25 cellular contexts compared by ENCODE assay signal in the genomic region with DNA sequence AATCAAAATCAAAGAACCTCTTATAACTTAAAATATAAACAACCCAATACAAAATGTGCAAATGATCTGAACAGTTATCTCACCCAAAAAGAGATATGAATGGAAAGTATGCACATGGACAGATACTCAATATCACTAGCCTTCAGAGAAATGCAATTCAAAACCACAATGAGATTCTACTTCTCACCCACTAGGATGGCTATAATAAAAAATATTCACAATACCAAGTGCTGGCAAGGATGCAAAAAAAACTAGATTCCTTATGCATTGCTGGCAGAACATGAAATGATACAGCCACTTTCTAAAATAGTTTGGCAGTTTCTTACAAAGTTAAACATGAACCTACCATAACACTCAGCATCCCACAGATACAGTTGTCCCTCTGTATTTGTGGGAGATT.
"Had no signal": no experiment of that assay in that cellular context is flagged by ENCODE, and none has a peak within 500 bp of the region (broad histone marks: within the 10 kb centered on the region; RNA-seq: fewer than 3 reads in every experiment).

No MANE protein-coding gene starts in this region.

- H3K4me3 ChIP-seq: adrenal gland, ascending aorta, gastroesophageal sphincter, sigmoid colon, thyroid gland had no signal

- DNase-seq: activated CD4-positive, alpha-beta memory T cell treated with anti-CD3 and anti-CD28 coated beads, Interleukin-2, amount 10 ng/mL, durations not matched to agents 7 days and 5 days; activated CD4-positive, alpha-beta T cell treated with anti-CD3 and anti-CD28 coated beads, Interleukin-2, amount 10 ng/mL, durations not matched to agents 24 days and 14 days; activated CD8-positive, alpha-beta memory T cell treated with anti-CD3 and anti-CD28 coated beads, Interleukin-2, amount 10 ng/mL, durations not matched to agents 7 days and 5 days; activated T-cell treated with anti-CD3 and anti-CD28 coated beads for 4 hours; adrenal gland; effector CD4-positive, alpha-beta T cell; erythroblast; head of caudate nucleus; hypothalamus; islet precursor cell; left cardiac atrium; midbrain; natural killer cell; retina; sigmoid colon; stimulated activated CD4-positive, alpha-beta T cell treated with anti-CD3 and anti-CD28 coated beads, Interleukin-4, amount 100 ng/mL, for 1 hour; stimulated activated naive CD4-positive, alpha-beta T cell treated with Interleukin-2 at 50 U/mL for 16 hours; substantia nigra; thyroid gland had no signal

- H3K4me3 Mint-ChIP-seq: activated CD4-positive, alpha-beta memory T cell treated with anti-CD3 and anti-CD28 coated beads, Interleukin-2, amount 10 ng/mL, durations not matched to agents 7 days and 5 days; activated CD4-positive, alpha-beta T cell treated with anti-CD3 and anti-CD28 coated beads, Interleukin-2, amount 10 ng/mL, durations not matched to agents 24 days and 14 days; activated CD8-positive, alpha-beta memory T cell treated with anti-CD3 and anti-CD28 coated beads, Interleukin-2, amount 10 ng/mL, durations not matched to agents 7 days and 5 days; activated T-helper 1 cell treated with anti-CD3 and anti-CD28 coated beads, Interleukin-12 subunit alpha, Interleukin-12 subunit beta, Interleukin-2, Interleukin-4 antibody, amounts not matched to agents 30 ng/mL and 10 ng/mL and 1 ng/mL, durations not matched to agents 14 hours and 24 hours and 36 hours; dendritic cell treated with granulocyte-macrophage colony-stimulating factor and Interleukin-4, amounts not matched to agents 40 ng/mL and 50 ng/mL, for 4 days; natural killer cell had no signal

- ATAC-seq: activated CD8-positive, alpha-beta memory T cell treated with anti-CD3 and anti-CD28 coated beads, Interleukin-2, amount 10 ng/mL, durations not matched to agents 7 days and 5 days; activated naive CD4-positive, alpha-beta T cell treated with anti-CD3 and anti-CD28 coated beads, Interleukin-2, amount 50 U/mL, for 72 hours; gastroesophageal sphincter; left cardiac atrium; natural killer cell had no signal

- H3K27ac Mint-ChIP-seq: activated CD4-positive, alpha-beta memory T cell treated with anti-CD3 and anti-CD28 coated beads, Interleukin-2, amount 10 ng/mL, durations not matched to agents 7 days and 5 days; activated CD4-positive, alpha-beta T cell treated with anti-CD3 and anti-CD28 coated beads, Interleukin-2, amount 10 ng/mL, durations not matched to agents 24 days and 14 days; activated CD8-positive, alpha-beta memory T cell treated with anti-CD3 and anti-CD28 coated beads, Interleukin-2, amount 10 ng/mL, durations not matched to agents 7 days and 5 days; activated naive CD4-positive, alpha-beta T cell treated with anti-CD3 and anti-CD28 coated beads, Interleukin-2, amount 50 U/mL, for 72 hours; activated T-helper 1 cell treated with anti-CD3 and anti-CD28 coated beads, Interleukin-12 subunit alpha, Interleukin-12 subunit beta, Interleukin-2, Interleukin-4 antibody, amounts not matched to agents 30 ng/mL and 10 ng/mL and 1 ng/mL, durations not matched to agents 14 hours and 24 hours and 36 hours; dendritic cell treated with granulocyte-macrophage colony-stimulating factor and Interleukin-4, amounts not matched to agents 40 ng/mL and 50 ng/mL, for 4 days; natural killer cell; progenitor cell of endocrine pancreas had no signal

- H3K4me1 Mint-ChIP-seq: activated CD4-positive, alpha-beta memory T cell treated with anti-CD3 and anti-CD28 coated beads, Interleukin-2, amount 10 ng/mL, durations not matched to agents 7 days and 5 days; natural killer cell had no signal

- H3K27me3 Mint-ChIP-seq: activated CD4-positive, alpha-beta memory T cell treated with anti-CD3 and anti-CD28 coated beads, Interleukin-2, amount 10 ng/mL, durations not matched to agents 7 days and 5 days; activated CD8-positive, alpha-beta memory T cell treated with anti-CD3 and anti-CD28 coated beads, Interleukin-2, amount 10 ng/mL, durations not matched to agents 7 days and 5 days; dendritic cell treated with granulocyte-macrophage colony-stimulating factor and Interleukin-4, amounts not matched to agents 40 ng/mL and 50 ng/mL, for 4 days had no signal
